In the genomic region with DNA sequence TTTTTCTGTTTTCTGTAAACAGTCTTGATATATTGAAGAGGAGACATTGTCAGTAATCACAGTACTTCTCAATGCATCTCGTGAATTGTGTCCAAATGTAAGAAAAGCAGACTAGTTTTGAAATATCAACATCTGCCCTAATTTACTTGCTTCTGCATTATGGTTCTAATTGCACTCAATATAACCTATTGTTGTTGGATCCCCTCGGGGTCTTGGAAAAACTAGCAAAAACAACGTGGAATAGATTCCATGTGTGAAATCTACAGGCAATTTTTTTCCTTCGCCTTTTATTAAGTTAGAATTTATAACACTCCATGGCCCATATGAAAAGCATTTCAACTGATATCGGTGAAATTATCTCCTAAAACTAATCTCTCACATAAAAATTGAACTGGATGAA, we compare ENCODE assay signal across 16 cellular contexts.
DNase-seq lines count a peak whose midpoint lies in the region; ATAC-seq and TF ChIP-seq lines count a peak whose summit lies in the region.
"Had no signal": no experiment of that assay in that cellular context is flagged by ENCODE, and none has a peak within 500 bp of the region (broad histone marks: within the 10 kb centered on the region; RNA-seq: fewer than 3 reads in every experiment).

No MANE protein-coding gene starts in this region.

- POLR2A ChIA-PET in HEK293 (lab: Yijun Ruan, JAX) = no interaction called here

- H3K4me2 ChIP-seq in OCI-LY1 (ENCODE audit: low read length) = peak overlapping the region; percentile 71

- H3K36me3 Mint-ChIP-seq in nephron (ENCODE audit: low read depth) (no peaks in the 10 kb centered on the region), type B pancreatic cell (no peaks in the 10 kb centered on the region)
- H3K36me3 Mint-ChIP-seq: CD8-positive, alpha-beta memory T cell had no signal

- no peaks in the 10 kb centered on the region for H3K9me2 ChIP-seq in OCI-LY1 (ENCODE audit: low read depth, low read length)

- H3K9me3 Mint-ChIP-seq in nephron = no peaks in the 10 kb centered on the region
- no peaks in the 10 kb centered on the region for H3K9me3 Mint-ChIP-seq in type B pancreatic cell
- H3K9me3 Mint-ChIP-seq: CD8-positive, alpha-beta memory T cell had no signal

- no peak overlapping the region for H2AFZ ChIP-seq in OCI-LY1 (ENCODE audit: low read length)
- H2AFZ ChIP-seq: GM23248 had no signal

- H3K4me1 Mint-ChIP-seq in nephron = peaks cover 69% of the 10 kb centered on the region
- peaks cover 30% of the 10 kb centered on the region for H3K4me1 Mint-ChIP-seq in type B pancreatic cell (ENCODE audit: unreplicated experiment)
- H3K4me1 Mint-ChIP-seq: CD8-positive, alpha-beta memory T cell had no signal

- H3K27ac ChIP-seq in HEK293 (ENCODE audit: extremely low read depth, low read depth, low read length) (no peak overlapping the region), OCI-LY1 (ENCODE audit: low read depth, low read length, poor library complexity, severe bottlenecking) (peak overlapping the region; percentile 98)
- H3K27ac ChIP-seq: BLaER1 treated with 17β-estradiol and CSF1 and Interleukin-3, amounts not matched to agents 10 nM and 100 nM; GM23248 had no signal

- no peak for TF ChIP-seq CTCF in HEK293 (tag by site-specific recombination; IDR thresholded peaks at IDR 0.05)
- no peak for TF ChIP-seq CTCF in OCI-LY1 (IDR thresholded peaks at IDR 0.05; ENCODE audit: low read length)
- TF ChIP-seq CTCF in nephron (IDR thresholded peaks at IDR 0.05; ENCODE audit: unreplicated experiment in 3 of 3) = no peak
- no peak for TF ChIP-seq CTCF in type B pancreatic cell (conservative IDR thresholded peaks at IDR 0.05)

- H3K79me2 ChIP-seq in OCI-LY1 (ENCODE audit: insufficient read depth, low read length) = no peaks in the 10 kb centered on the region

- peaks cover 12% of the 10 kb centered on the region; the same call in 1 of the 2 replicates for H3K4me1 ChIP-seq in HEK293 (ENCODE audit: control insufficient read depth, insufficient read depth, low read length)
- peaks cover 87% of the 10 kb centered on the region for H3K4me1 ChIP-seq in OCI-LY1 (ENCODE audit: insufficient read depth, low read length, severe bottlenecking)

- H3K9ac ChIP-seq in OCI-LY1 (ENCODE audit: low read length) = peak overlapping the region; percentile 71
- H3K9ac ChIP-seq: BLaER1 treated with 17β-estradiol and CSF1 and Interleukin-3, amounts not matched to agents 10 nM and 100 nM; GM23248 had no signal

- peaks cover 3% of the 10 kb centered on the region for H3K27me3 Mint-ChIP-seq in nephron (ENCODE audit: low read depth)
- H3K27me3 Mint-ChIP-seq in type B pancreatic cell = peaks cover 5% of the 10 kb centered on the region
- H3K27me3 Mint-ChIP-seq: B cell had no signal

- H4K20me1 ChIP-seq in OCI-LY1 (ENCODE audit: insufficient read depth, low read length) = no peaks in the 10 kb centered on the region
- H4K20me1 ChIP-seq: BLaER1 treated with 17β-estradiol and CSF1 and Interleukin-3, amounts not matched to agents 10 nM and 100 nM had no signal

- H3K4me3 ChIP-seq in HEK293 (ENCODE audit: low read depth, low read length) (no peak overlapping the region), OCI-LY1 (ENCODE audit: low read depth, low read length, poor library complexity, severe bottlenecking) (no peak overlapping the region)
- H3K4me3 ChIP-seq: BLaER1 treated with 17β-estradiol and CSF1 and Interleukin-3, amounts not matched to agents 10 nM and 100 nM; GM23248; HAP-1 had no signal

- H3K4me3 Mint-ChIP-seq in nephron (no peak overlapping the region), type B pancreatic cell (no peak overlapping the region)
- H3K4me3 Mint-ChIP-seq: B cell; CD8-positive, alpha-beta memory T cell had no signal

- H3K36me3 ChIP-seq in HEK293 (ENCODE audit: control insufficient read depth in 2 of 2, insufficient read depth in 1 of 2, low read length in 2 of 2) (no peaks in the 10 kb centered on the region), OCI-LY1 (ENCODE audit: insufficient read depth, low read length) (no peaks in the 10 kb centered on the region)
- H3K36me3 ChIP-seq: BLaER1 treated with 17β-estradiol and CSF1 and Interleukin-3, amounts not matched to agents 10 nM and 100 nM; HAP-1 had no signal

- H3K27me3 ChIP-seq in OCI-LY1 (ENCODE audit: insufficient read depth, low read length) = no peaks in the 10 kb centered on the region
- H3K27me3 ChIP-seq: BLaER1 treated with 17β-estradiol and CSF1 and Interleukin-3, amounts not matched to agents 10 nM and 100 nM had no signal

- DNase-seq in type B pancreatic cell (ENCODE audit: extremely low spot score, unreplicated experiment) (no peak), middle frontal gyrus (ENCODE audit: extremely low spot score, low spot score) (no peak)
- DNase-seq: CD8-positive, alpha-beta memory T cell; COR-L47; DMS 273 treated with DMSO at 0.1 percent for 48 hours; DMS53; DND-41; GM23248 had no signal

- H3K27ac Mint-ChIP-seq in nephron (peak overlapping the region in 2 of 3 experiments; percentile 24 to 47), type B pancreatic cell (no peak overlapping the region)
- H3K27ac Mint-ChIP-seq: CD8-positive, alpha-beta memory T cell had no signal

- H3K9me3 ChIP-seq in HEK293 (ENCODE audit: control insufficient read depth, insufficient read depth, low read depth, low read length) (no peaks in the 10 kb centered on the region), OCI-LY1 (ENCODE audit: low read length) (no peaks in the 10 kb centered on the region)
- H3K9me3 ChIP-seq: BLaER1 treated with 17β-estradiol and CSF1 and Interleukin-3, amounts not matched to agents 10 nM and 100 nM; HAP-1 had no signal

- no peak for ATAC-seq in SK-N-SH treated with all-trans-retinoic acid at 6 μM for 48 hours
- no peak for ATAC-seq in HG02610 (IDR thresholded peaks at IDR 0.05; ENCODE audit: unreplicated experiment)

- CTCF ChIA-PET in HEK293 (lab: Yijun Ruan, JAX) = no interaction called here

- no peaks in the 10 kb centered on the region; the same call in 1 of the 2 replicates for H3F3A ChIP-seq in OCI-LY1 (ENCODE audit: insufficient read depth, low read length)

TF ChIP-seq in HEK293, 187 proteins besides CTCF, POLR2A, EP300 and RAD21:
- no peak for TF ChIP-seq ZNF184 (tag by site-specific recombination; IDR thresholded peaks at IDR 0.05)
- 0 out of 2 replicates have a peak, but pooled peaks have one; percentile 18 for TF ChIP-seq PRDM6 (tag by site-specific recombination; IDR thresholded peaks at IDR 0.05)

TF ChIP-seq in SK-N-SH treated with all-trans-retinoic acid at 6 μM for 48 hours, 23 proteins besides CTCF, POLR2A, EP300 and RAD21:
- TF ChIP-seq TCF4 (CRISPR knock-in tag; IDR thresholded peaks at IDR 0.05; ENCODE audit: borderline replicate concordance) (peak; percentile 67; the same call in 1 of the 2 replicates), TOX (CRISPR knock-in tag; IDR thresholded peaks at IDR 0.05; ENCODE audit: borderline replicate concordance) (no peak)
